ENCODE assay signal across 25 cellular contexts in genomic region chr5:31937226-31937625, GRCh38.
DNase-seq lines count a peak whose midpoint lies in the region; ATAC-seq and TF ChIP-seq lines count a peak whose summit lies in the region.
"Had no signal": no experiment of that assay in that cellular context is flagged by ENCODE, and none has a peak within 500 bp of the region (broad histone marks: within the 10 kb centered on the region; RNA-seq: fewer than 3 reads in every experiment).

No MANE protein-coding gene starts in this region.

- H2BK12ac ChIP-seq in trophoblast cell (ENCODE audit: low read length), result peak overlapping the region; percentile 5

- H3K18ac ChIP-seq in trophoblast cell (ENCODE audit: low read length), result peak overlapping the region; percentile 17

- DNase-seq in adipocyte (ENCODE audit: low read depth) (no peak), esophagus squamous epithelium (lab: John Stamatoyannopoulos, UW) (no peak), trophoblast cell (no peak), uterus (no peak), SIG-M5 (lab: John Stamatoyannopoulos, UW) (no peak), middle frontal gyrus (ENCODE audit: extremely low spot score, low spot score) (no peak)
- DNase-seq: activated CD4-positive, alpha-beta T cell treated with anti-CD3 and anti-CD28 coated beads, Interleukin-2, amount 50 U/mL, for 4 hours; activated T-cell treated with anti-CD3 and anti-CD28 coated beads for 4 hours; amygdala; CD8-positive, alpha-beta memory T cell; central memory CD4-positive, alpha-beta T cell; DMS79 treated with DMSO at 0.1 percent for 48 hours; HCEC 1CT; NCI-H1694 treated with DMSO at 0.1 percent for 48 hours; NCI-H345; OCI-M1; SHP77 treated with DMSO at 0.1 percent for 48 hours; stimulated activated CD4-positive, alpha-beta T cell treated with anti-CD3 and anti-CD28 coated beads, Interleukin-4, amount 100 ng/mL, for 1 hour; substantia nigra; T-helper 1 cell had no signal

- no peak for TF ChIP-seq POLR2A in esophagus squamous epithelium (IDR thresholded peaks at IDR 0.05)
- no peak for TF ChIP-seq POLR2A in uterus (IDR thresholded peaks at IDR 0.05)

- H3K4me3 ChIP-seq in adipocyte (ENCODE audit: low read length), result peak overlapping the region; percentile 78
- H3K4me3 ChIP-seq in esophagus squamous epithelium, result peak overlapping the region; percentile 13 to 47 (median 20)
- H3K4me3 ChIP-seq in trophoblast cell (ENCODE audit: low read depth, low read length), result no peak overlapping the region
- peak overlapping the region in 1 of 2 donors; percentile 35 for H3K4me3 ChIP-seq in uterus
- H3K4me3 ChIP-seq: neural progenitor cell, prostate gland had no signal

- H4K8ac ChIP-seq in trophoblast cell (ENCODE audit: low read depth, low read length), result no peak overlapping the region

- H2AK5ac ChIP-seq in trophoblast cell (ENCODE audit: low read length), result no peak overlapping the region

- H3K14ac ChIP-seq in trophoblast cell (ENCODE audit: low read length), result no peak overlapping the region

- H3K4me2 ChIP-seq in trophoblast cell (ENCODE audit: low read length), result no peak overlapping the region
- H3K4me2 ChIP-seq: KMS-11, neural progenitor cell had no signal

- H3K79me2 ChIP-seq in trophoblast cell (ENCODE audit: control insufficient read depth, insufficient read depth, low read length, poor library complexity), result no peaks in the 10 kb centered on the region

- no peaks in the 10 kb centered on the region for H3K9me3 ChIP-seq in adipocyte (ENCODE audit: control insufficient read depth, low read length)
- H3K9me3 ChIP-seq in esophagus squamous epithelium, result no peaks in the 10 kb centered on the region
- H3K9me3 ChIP-seq in trophoblast cell (ENCODE audit: insufficient read depth, low read depth, low read length), result no peaks in the 10 kb centered on the region
- H3K9me3 ChIP-seq in uterus, result no peaks in the 10 kb centered on the region
- H3K9me3 ChIP-seq: esophagus muscularis mucosa, prostate gland had no signal

- H3K4me1 ChIP-seq in adipocyte (ENCODE audit: control insufficient read depth, insufficient read depth, low read length), result peaks cover 43% of the 10 kb centered on the region
- peaks cover 12 to 94% (median 36%) of the 10 kb centered on the region in 3 donors for H3K4me1 ChIP-seq in esophagus squamous epithelium
- peaks cover 19 to 20% of the 10 kb centered on the region in 2 experiments for H3K4me1 ChIP-seq in trophoblast cell (ENCODE audit: control insufficient read depth in 1 of 2, insufficient read depth in 2 of 2, low read length in 2 of 2)
- no peaks in the 10 kb centered on the region for H3K4me1 ChIP-seq in uterus

- H3K4ac ChIP-seq in trophoblast cell (ENCODE audit: low read depth, low read length), result no peak overlapping the region

- no peak overlapping the region for H4K12ac ChIP-seq in trophoblast cell (ENCODE audit: low read depth, low read length)

- H3K27me3 ChIP-seq in adipocyte (replicated peaks; ENCODE audit: control insufficient read depth, insufficient read depth, low read length) (peaks cover 17% of the 10 kb centered on the region), esophagus squamous epithelium (no peaks in the 10 kb centered on the region), trophoblast cell (ENCODE audit: insufficient read depth, low read length) (no peaks in the 10 kb centered on the region), uterus (no peaks in the 10 kb centered on the region)
- H3K27me3 ChIP-seq: esophagus muscularis mucosa, neural progenitor cell had no signal

- H3K23ac ChIP-seq in trophoblast cell (ENCODE audit: low read length), result no peak overlapping the region

- no peak overlapping the region for H2BK5ac ChIP-seq in trophoblast cell (ENCODE audit: low read depth, low read length, poor library complexity)

- H3K9ac ChIP-seq in adipocyte (ENCODE audit: low read length), result peak overlapping the region; percentile 75
- H3K9ac ChIP-seq in trophoblast cell (ENCODE audit: low read length), result no peak overlapping the region
- H3K9ac ChIP-seq: KMS-11, neural progenitor cell had no signal

- peaks cover 11% of the 10 kb centered on the region for H3K79me1 ChIP-seq in trophoblast cell (ENCODE audit: low read length)

- intact Hi-C loops in esophagus squamous epithelium (cut with DNase I) (no loop called here), uterus (cut with DNase I; ENCODE audit: low total_unique reads) (loop anchor here (10.0 kb wide), 1 partner anchor 88 kb away; no protein-coding TSS in a partner anchor)

- ATAC-seq in HG03520 (IDR thresholded peaks at IDR 0.05; ENCODE audit: unreplicated experiment), result no peak

- peak overlapping the region; percentile 29 for H4K91ac ChIP-seq in trophoblast cell (ENCODE audit: low read depth, low read length)

- TF ChIP-seq CTCF in esophagus squamous epithelium (IDR thresholded peaks at IDR 0.05) (no peak), uterus (IDR thresholded peaks at IDR 0.05) (no peak)

- H3K36me3 ChIP-seq in adipocyte (ENCODE audit: control insufficient read depth, insufficient read depth, low read length, severe bottlenecking), result no peaks in the 10 kb centered on the region
- no peaks in the 10 kb centered on the region for H3K36me3 ChIP-seq in esophagus squamous epithelium
- H3K36me3 ChIP-seq in trophoblast cell (ENCODE audit: control insufficient read depth in 1 of 2, insufficient read depth in 2 of 2, low read length in 2 of 2), result no peaks in the 10 kb centered on the region
- no peaks in the 10 kb centered on the region for H3K36me3 ChIP-seq in uterus
- H3K36me3 ChIP-seq: esophagus muscularis mucosa, neural progenitor cell, prostate gland had no signal

- WGBS in esophagus squamous epithelium, 2 donors, result 64 to 71% methylated on average over 7 of the region's 7 CpGs
- WGBS in trophoblast cell (ENCODE audit: extremely low coverage, insufficient coverage, insufficient read length), result no CpG with 5 or more reads among the region's 7 CpGs

- H2BK120ac ChIP-seq in trophoblast cell (ENCODE audit: insufficient read depth, low read length, poor library complexity), result peak overlapping the region; percentile 10

- H3K27ac ChIP-seq in esophagus squamous epithelium (peak overlapping the region; percentile 71 to 87 (median 80)), trophoblast cell (ENCODE audit: low read depth, low read length) (no peak overlapping the region), uterus (peak overlapping the region; percentile 57 to 64)
- H3K27ac ChIP-seq: KMS-11, neural progenitor cell had no signal

- H2AFZ ChIP-seq in trophoblast cell (ENCODE audit: insufficient read depth, low read length, poor library complexity), result peak overlapping the region; percentile 32
- H2AFZ ChIP-seq: neural progenitor cell had no signal
